17 cellular contexts compared by ENCODE assay signal in genomic region chr5:17519508-17519907, GRCh38. TPM values are rescaled to one million over a fixed set of nuclear protein-coding genes. Genes with fewer than 3 reads are reported as not detected.
DNase-seq lines count a peak whose midpoint lies in the region; ATAC-seq lines count a peak whose summit lies in the region.
"Not testable (repeated sequence)": the region's sequence is repeated elsewhere in the genome, so short reads cannot be mapped to it uniquely, and the experiment has no call there.
"Had no signal": no experiment of that assay in that cellular context is flagged by ENCODE, and none has a peak within 500 bp of the region (broad histone marks: within the 10 kb centered on the region; RNA-seq: fewer than 3 reads in every experiment).

No MANE protein-coding gene starts in this region.

- H3K27ac Mint-ChIP-seq in activated CD4-positive, alpha-beta T cell treated with anti-CD3 and anti-CD28 coated beads for 36 hours; activated CD4-positive, alpha-beta T cell treated with anti-CD3 and anti-CD28 coated beads, Interleukin-2, amount 10 ng/mL, durations not matched to agents 7 days and 5 days; activated CD8-positive, alpha-beta T cell treated with anti-CD3 and anti-CD28 coated beads, Interleukin-2, amount 10 ng/mL, durations not matched to agents 7 days and 5 days; activated CD8-positive, alpha-beta memory T cell treated with anti-CD3 and anti-CD28 coated beads, Interleukin-2, amount 10 ng/mL, durations not matched to agents 7 days and 5 days; natural killer cell treated with Interleukin-12 subunit alpha and Interleukin-12 subunit beta and Interleukin-15 and Interleukin-18, amount 100 ng/mL, for 72 hours: not testable (repeated sequence)

- H3K9me3 Mint-ChIP-seq in activated CD4-positive, alpha-beta T cell treated with anti-CD3 and anti-CD28 coated beads for 36 hours (ENCODE audit: low read depth); activated CD4-positive, alpha-beta T cell treated with anti-CD3 and anti-CD28 coated beads, Interleukin-2, amount 10 ng/mL, durations not matched to agents 7 days and 5 days; activated CD8-positive, alpha-beta T cell treated with anti-CD3 and anti-CD28 coated beads, Interleukin-2, amount 10 ng/mL, durations not matched to agents 7 days and 5 days (ENCODE audit: insufficient read depth); activated CD8-positive, alpha-beta memory T cell treated with anti-CD3 and anti-CD28 coated beads, Interleukin-2, amount 10 ng/mL, durations not matched to agents 7 days and 5 days (ENCODE audit: low read depth); natural killer cell treated with Interleukin-12 subunit alpha and Interleukin-12 subunit beta and Interleukin-15 and Interleukin-18, amount 100 ng/mL, for 72 hours: not testable (repeated sequence)

- CTCF ChIA-PET in activated CD4-positive, alpha-beta T cell treated with anti-CD3 and anti-CD28 coated beads for 36 hours (lab: Charles Lee); activated CD4-positive, alpha-beta T cell treated with anti-CD3 and anti-CD28 coated beads, Interleukin-2, amount 10 ng/mL, durations not matched to agents 7 days and 5 days (lab: Charles Lee); activated CD8-positive, alpha-beta T cell treated with anti-CD3 and anti-CD28 coated beads, Interleukin-2, amount 10 ng/mL, durations not matched to agents 7 days and 5 days (lab: Charles Lee); activated CD8-positive, alpha-beta memory T cell treated with anti-CD3 and anti-CD28 coated beads, Interleukin-2, amount 10 ng/mL, durations not matched to agents 7 days and 5 days (lab: Charles Lee): not testable (repeated sequence)

- H3K4me1 Mint-ChIP-seq in activated CD4-positive, alpha-beta T cell treated with anti-CD3 and anti-CD28 coated beads for 36 hours; activated CD4-positive, alpha-beta T cell treated with anti-CD3 and anti-CD28 coated beads, Interleukin-2, amount 10 ng/mL, durations not matched to agents 7 days and 5 days; activated CD8-positive, alpha-beta T cell treated with anti-CD3 and anti-CD28 coated beads, Interleukin-2, amount 10 ng/mL, durations not matched to agents 7 days and 5 days (ENCODE audit: low read depth); activated CD8-positive, alpha-beta memory T cell treated with anti-CD3 and anti-CD28 coated beads, Interleukin-2, amount 10 ng/mL, durations not matched to agents 7 days and 5 days; natural killer cell treated with Interleukin-12 subunit alpha and Interleukin-12 subunit beta and Interleukin-15 and Interleukin-18, amount 100 ng/mL, for 72 hours (ENCODE audit: low read depth in 2 of 2): not testable (repeated sequence)

- not testable (repeated sequence) for H3K36me3 Mint-ChIP-seq in activated CD4-positive, alpha-beta T cell treated with anti-CD3 and anti-CD28 coated beads for 36 hours (ENCODE audit: low read depth); activated CD4-positive, alpha-beta T cell treated with anti-CD3 and anti-CD28 coated beads, Interleukin-2, amount 10 ng/mL, durations not matched to agents 7 days and 5 days (ENCODE audit: low read depth); activated CD8-positive, alpha-beta T cell treated with anti-CD3 and anti-CD28 coated beads, Interleukin-2, amount 10 ng/mL, durations not matched to agents 7 days and 5 days (ENCODE audit: low read depth); activated CD8-positive, alpha-beta memory T cell treated with anti-CD3 and anti-CD28 coated beads, Interleukin-2, amount 10 ng/mL, durations not matched to agents 7 days and 5 days; natural killer cell treated with Interleukin-12 subunit alpha and Interleukin-12 subunit beta and Interleukin-15 and Interleukin-18, amount 100 ng/mL, for 72 hours

- not testable (repeated sequence) for ATAC-seq in activated CD4-positive, alpha-beta T cell treated with anti-CD3 and anti-CD28 coated beads for 36 hours; activated CD8-positive, alpha-beta T cell treated with anti-CD3 and anti-CD28 coated beads, Interleukin-2, amount 10 ng/mL, durations not matched to agents 7 days and 5 days; activated CD8-positive, alpha-beta memory T cell treated with anti-CD3 and anti-CD28 coated beads, Interleukin-2, amount 10 ng/mL, durations not matched to agents 7 days and 5 days; natural killer cell treated with Interleukin-12 subunit alpha and Interleukin-12 subunit beta and Interleukin-15 and Interleukin-18, amount 100 ng/mL, for 72 hours

- not testable (repeated sequence) for H3K27me3 Mint-ChIP-seq in activated CD4-positive, alpha-beta T cell treated with anti-CD3 and anti-CD28 coated beads for 36 hours; activated CD4-positive, alpha-beta T cell treated with anti-CD3 and anti-CD28 coated beads, Interleukin-2, amount 10 ng/mL, durations not matched to agents 7 days and 5 days; activated CD8-positive, alpha-beta T cell treated with anti-CD3 and anti-CD28 coated beads, Interleukin-2, amount 10 ng/mL, durations not matched to agents 7 days and 5 days (ENCODE audit: low read depth); activated CD8-positive, alpha-beta memory T cell treated with anti-CD3 and anti-CD28 coated beads, Interleukin-2, amount 10 ng/mL, durations not matched to agents 7 days and 5 days; natural killer cell treated with Interleukin-12 subunit alpha and Interleukin-12 subunit beta and Interleukin-15 and Interleukin-18, amount 100 ng/mL, for 72 hours

- POLR2A ChIA-PET in activated CD4-positive, alpha-beta T cell treated with anti-CD3 and anti-CD28 coated beads for 36 hours (lab: Charles Lee); activated CD4-positive, alpha-beta T cell treated with anti-CD3 and anti-CD28 coated beads, Interleukin-2, amount 10 ng/mL, durations not matched to agents 7 days and 5 days (lab: Charles Lee); activated CD8-positive, alpha-beta T cell treated with anti-CD3 and anti-CD28 coated beads, Interleukin-2, amount 10 ng/mL, durations not matched to agents 7 days and 5 days (lab: Charles Lee): not testable (repeated sequence)

- intact Hi-C loops in activated CD4-positive, alpha-beta T cell treated with anti-CD3 and anti-CD28 coated beads for 36 hours (cut with DNase I, micrococcal nuclease): not testable (repeated sequence)

- DNase-seq in T follicular helper cell (ENCODE audit: low read depth): peak; percentile 2
- peak; percentile 7 for DNase-seq in activated CD4-positive, alpha-beta T cell treated with anti-CD3 and anti-CD28 coated beads for 36 hours
- peak; percentile 40 for DNase-seq in activated CD4-positive, alpha-beta T cell treated with anti-CD3 and anti-CD28 coated beads, Interleukin-2, amount 10 ng/mL, durations not matched to agents 7 days and 5 days
- DNase-seq in activated CD8-positive, alpha-beta T cell treated with anti-CD3 and anti-CD28 coated beads, Interleukin-2, amount 10 ng/mL, durations not matched to agents 7 days and 5 days: peak; percentile 21
- DNase-seq in activated CD8-positive, alpha-beta memory T cell treated with anti-CD3 and anti-CD28 coated beads, Interleukin-2, amount 10 ng/mL, durations not matched to agents 7 days and 5 days: peak; percentile 55
- DNase-seq in natural killer cell treated with Interleukin-12 subunit alpha and Interleukin-12 subunit beta and Interleukin-15 and Interleukin-18, amount 100 ng/mL, for 72 hours (ENCODE audit: low spot score): peak; percentile 62

- not testable (repeated sequence) for H3K4me3 Mint-ChIP-seq in activated CD4-positive, alpha-beta T cell treated with anti-CD3 and anti-CD28 coated beads for 36 hours; activated CD4-positive, alpha-beta T cell treated with anti-CD3 and anti-CD28 coated beads, Interleukin-2, amount 10 ng/mL, durations not matched to agents 7 days and 5 days; activated CD8-positive, alpha-beta T cell treated with anti-CD3 and anti-CD28 coated beads, Interleukin-2, amount 10 ng/mL, durations not matched to agents 7 days and 5 days; activated CD8-positive, alpha-beta memory T cell treated with anti-CD3 and anti-CD28 coated beads, Interleukin-2, amount 10 ng/mL, durations not matched to agents 7 days and 5 days; natural killer cell treated with Interleukin-12 subunit alpha and Interleukin-12 subunit beta and Interleukin-15 and Interleukin-18, amount 100 ng/mL, for 72 hours

RNA-seq across cellular contexts. Expression of gene TAF11L3, which starts 1.3 kb away (rescaled TPM):
- total RNA-seq in activated CD4-positive, alpha-beta T cell treated with anti-CD3 and anti-CD28 coated beads for 36 hours: not detected
- not detected for total RNA-seq in activated CD4-positive, alpha-beta T cell treated with anti-CD3 and anti-CD28 coated beads, Interleukin-2, amount 10 ng/mL, durations not matched to agents 7 days and 5 days
- not detected for total RNA-seq in activated CD8-positive, alpha-beta T cell treated with anti-CD3 and anti-CD28 coated beads, Interleukin-2, amount 10 ng/mL, durations not matched to agents 7 days and 5 days
- not detected for total RNA-seq in activated CD8-positive, alpha-beta memory T cell treated with anti-CD3 and anti-CD28 coated beads, Interleukin-2, amount 10 ng/mL, durations not matched to agents 7 days and 5 days
- total RNA-seq in natural killer cell treated with Interleukin-12 subunit alpha and Interleukin-12 subunit beta and Interleukin-15 and Interleukin-18, amount 100 ng/mL, for 72 hours: not detected
- total RNA-seq: A172; A673; B cell; Caco-2; Calu3; CD4-positive, alpha-beta memory T cell; CD4-positive, alpha-beta T cell; CD4-positive, CD25-positive, alpha-beta regulatory T cell; CD8-positive, alpha-beta memory T cell; CD8-positive, alpha-beta T cell; Daoy had no signal

RNA-seq across cellular contexts. Expression of gene TAF11L4, which starts 2.1 kb away (rescaled TPM):
- total RNA-seq in activated CD4-positive, alpha-beta T cell treated with anti-CD3 and anti-CD28 coated beads for 36 hours: not detected
- total RNA-seq in activated CD4-positive, alpha-beta T cell treated with anti-CD3 and anti-CD28 coated beads, Interleukin-2, amount 10 ng/mL, durations not matched to agents 7 days and 5 days: not detected
- not detected for total RNA-seq in activated CD8-positive, alpha-beta T cell treated with anti-CD3 and anti-CD28 coated beads, Interleukin-2, amount 10 ng/mL, durations not matched to agents 7 days and 5 days
- not detected for total RNA-seq in activated CD8-positive, alpha-beta memory T cell treated with anti-CD3 and anti-CD28 coated beads, Interleukin-2, amount 10 ng/mL, durations not matched to agents 7 days and 5 days
- total RNA-seq in natural killer cell treated with Interleukin-12 subunit alpha and Interleukin-12 subunit beta and Interleukin-15 and Interleukin-18, amount 100 ng/mL, for 72 hours: not detected
- total RNA-seq: A172; A673; B cell; Caco-2; Calu3; CD4-positive, alpha-beta memory T cell; CD4-positive, alpha-beta T cell; CD4-positive, CD25-positive, alpha-beta regulatory T cell; CD8-positive, alpha-beta memory T cell; CD8-positive, alpha-beta T cell; Daoy had no signal

RNA-seq across cellular contexts. Expression of gene TAF11L5, which starts 5.5 kb away (rescaled TPM):
- total RNA-seq in activated CD4-positive, alpha-beta T cell treated with anti-CD3 and anti-CD28 coated beads for 36 hours: not detected
- not detected for total RNA-seq in activated CD4-positive, alpha-beta T cell treated with anti-CD3 and anti-CD28 coated beads, Interleukin-2, amount 10 ng/mL, durations not matched to agents 7 days and 5 days
- not detected for total RNA-seq in activated CD8-positive, alpha-beta T cell treated with anti-CD3 and anti-CD28 coated beads, Interleukin-2, amount 10 ng/mL, durations not matched to agents 7 days and 5 days
- not detected for total RNA-seq in activated CD8-positive, alpha-beta memory T cell treated with anti-CD3 and anti-CD28 coated beads, Interleukin-2, amount 10 ng/mL, durations not matched to agents 7 days and 5 days
- not detected for total RNA-seq in natural killer cell treated with Interleukin-12 subunit alpha and Interleukin-12 subunit beta and Interleukin-15 and Interleukin-18, amount 100 ng/mL, for 72 hours
- total RNA-seq: A172; B cell; Caco-2; Calu3; CD4-positive, alpha-beta memory T cell; CD4-positive, alpha-beta T cell; CD4-positive, CD25-positive, alpha-beta regulatory T cell; CD8-positive, alpha-beta memory T cell; CD8-positive, alpha-beta T cell; Daoy had no signal

RNA-seq across cellular contexts. Expression of gene TAF11L6, which starts 9.0 kb away (rescaled TPM):
- not detected for total RNA-seq in activated CD4-positive, alpha-beta T cell treated with anti-CD3 and anti-CD28 coated beads for 36 hours
- total RNA-seq in activated CD4-positive, alpha-beta T cell treated with anti-CD3 and anti-CD28 coated beads, Interleukin-2, amount 10 ng/mL, durations not matched to agents 7 days and 5 days: not detected
- total RNA-seq in activated CD8-positive, alpha-beta T cell treated with anti-CD3 and anti-CD28 coated beads, Interleukin-2, amount 10 ng/mL, durations not matched to agents 7 days and 5 days: not detected
- total RNA-seq in activated CD8-positive, alpha-beta memory T cell treated with anti-CD3 and anti-CD28 coated beads, Interleukin-2, amount 10 ng/mL, durations not matched to agents 7 days and 5 days: not detected
- total RNA-seq in natural killer cell treated with Interleukin-12 subunit alpha and Interleukin-12 subunit beta and Interleukin-15 and Interleukin-18, amount 100 ng/mL, for 72 hours: not detected
- total RNA-seq: A172; A673; B cell; Caco-2; Calu3; CD4-positive, alpha-beta memory T cell; CD4-positive, alpha-beta T cell; CD4-positive, CD25-positive, alpha-beta regulatory T cell; CD8-positive, alpha-beta memory T cell; CD8-positive, alpha-beta T cell; Daoy had no signal

RNA-seq across cellular contexts. Expression of gene TAF11L2, which starts 21.5 kb away (rescaled TPM):
- total RNA-seq in activated CD4-positive, alpha-beta T cell treated with anti-CD3 and anti-CD28 coated beads for 36 hours: not detected
- total RNA-seq in activated CD4-positive, alpha-beta T cell treated with anti-CD3 and anti-CD28 coated beads, Interleukin-2, amount 10 ng/mL, durations not matched to agents 7 days and 5 days: not detected
- total RNA-seq in activated CD8-positive, alpha-beta T cell treated with anti-CD3 and anti-CD28 coated beads, Interleukin-2, amount 10 ng/mL, durations not matched to agents 7 days and 5 days: not detected
- not detected for total RNA-seq in activated CD8-positive, alpha-beta memory T cell treated with anti-CD3 and anti-CD28 coated beads, Interleukin-2, amount 10 ng/mL, durations not matched to agents 7 days and 5 days
- not detected for total RNA-seq in natural killer cell treated with Interleukin-12 subunit alpha and Interleukin-12 subunit beta and Interleukin-15 and Interleukin-18, amount 100 ng/mL, for 72 hours
- total RNA-seq: A172; A673; B cell; Caco-2; Calu3; CD4-positive, alpha-beta memory T cell; CD4-positive, alpha-beta T cell; CD4-positive, CD25-positive, alpha-beta regulatory T cell; CD8-positive, alpha-beta memory T cell; CD8-positive, alpha-beta T cell; Daoy had no signal

Comparison
In these comparisons a context has a peak if more than half of its experiments do, and no peak if none do; other contexts are left out.
1. DNase-seq: peak in every context shown above with its lines; median percentile 62 in natural killer cell treated with Interleukin-12 subunit alpha and Interleukin-12 subunit beta and Interleukin-15 and Interleukin-18, amount 100 ng/mL, for 72 hours; 55 in activated CD8-positive, alpha-beta memory T cell treated with anti-CD3 and anti-CD28 coated beads, Interleukin-2, amount 10 ng/mL, durations not matched to agents 7 days and 5 days; 40 in activated CD4-positive, alpha-beta T cell treated with anti-CD3 and anti-CD28 coated beads, Interleukin-2, amount 10 ng/mL, durations not matched to agents 7 days and 5 days; 21 in activated CD8-positive, alpha-beta T cell treated with anti-CD3 and anti-CD28 coated beads, Interleukin-2, amount 10 ng/mL, durations not matched to agents 7 days and 5 days; 7 in activated CD4-positive, alpha-beta T cell treated with anti-CD3 and anti-CD28 coated beads for 36 hours; 2 in T follicular helper cell.